In genomic region chr1:223776075-223776814, GRCh38 we compare ENCODE assay signal across 1 cellular context.
A peak's percentile ranks its signal among the peaks of the same experiment; 100 is the strongest.
TF ChIP-seq lines count a peak whose summit lies in the region.

No MANE protein-coding gene starts in this region.

TF ChIP-seq in K562, 482 proteins besides CTCF, POLR2A, EP300 and RAD21 (continued from another document and continues in another):
- TF ChIP-seq ZNF511 (CRISPR knock-in tag; IDR thresholded peaks at IDR 0.05) (no peak), ZNF57 (CRISPR knock-in tag; IDR thresholded peaks at IDR 0.05) (no peak), EZH2 (IDR thresholded peaks at IDR 0.05; ENCODE audit: borderline replicate concordance, low read depth, low read length) (no peak), HINFP (tag; conservative IDR thresholded peaks at IDR 0.05; ENCODE audit: low read depth) (0 out of 2 replicates have a peak, but pooled peaks have one; percentile 21), NONO (IDR thresholded peaks at IDR 0.05; ENCODE audit: low read depth in 2 of 2, low read length in 1 of 2) (no peak), FOXA1 (IDR thresholded peaks at IDR 0.05; ENCODE audit: borderline replicate concordance) (no peak), KDM2B (CRISPR knock-in tag; IDR thresholded peaks at IDR 0.05) (no peak), POLR2H (tag; IDR thresholded peaks at IDR 0.05; ENCODE audit: low read depth) (no peak), DACH1 (IDR thresholded peaks at IDR 0.05; ENCODE audit: partially characterized antibody) (peak; percentile 40), GABPB1 (CRISPR knock-in tag; IDR thresholded peaks at IDR 0.05) (peak; percentile 63), MXD1 (CRISPR knock-in tag; IDR thresholded peaks at IDR 0.05; ENCODE audit: borderline replicate concordance, poor library complexity, severe bottlenecking) (no peak), ATF4 (CRISPR knock-in tag; IDR thresholded peaks at IDR 0.05) (no peak), ZNF146 (CRISPR knock-in tag; IDR thresholded peaks at IDR 0.05; ENCODE audit: unreplicated experiment) (no peak), HMBOX1 (IDR thresholded peaks at IDR 0.05) (peak; percentile 67; the same call in 1 of the 2 replicates), RFX1 (IDR thresholded peaks at IDR 0.05) (no peak), ZFP91 (CRISPR knock-in tag; IDR thresholded peaks at IDR 0.05) (no peak), PTRF (tag; IDR thresholded peaks at IDR 0.05) (no peak), PKNOX1 (IDR thresholded peaks at IDR 0.05) (peak; percentile 16; the same call in 1 of the 2 replicates), DPF2 (IDR thresholded peaks at IDR 0.05) (peak; percentile 91), ATF2 (CRISPR knock-in tag; IDR thresholded peaks at IDR 0.05) (no peak), PHF20 (IDR thresholded peaks at IDR 0.05; ENCODE audit: partially characterized antibody) (no peak), NCOA6 (IDR thresholded peaks at IDR 0.05) (no peak), LARP7 (IDR thresholded peaks at IDR 0.05) (0 out of 2 replicates have a peak, but pooled peaks have one; percentile 82), HDAC6 (IDR thresholded peaks at IDR 0.05; ENCODE audit: low read depth, low read length) (no peak), CTCFL (IDR thresholded peaks at IDR 0.05; ENCODE audit: borderline replicate concordance, insufficient read depth, low read depth, low read length, poor library complexity, severe bottlenecking) (no peak), THAP7 (CRISPR knock-in tag; IDR thresholded peaks at IDR 0.05) (no peak), ZBTB17 (CRISPR knock-in tag; IDR thresholded peaks at IDR 0.05) (peak; percentile 82), SNRNP70 (optimal IDR thresholded peaks at IDR 0.05; ENCODE audit: low read depth, low read length) (no peak), LCOR (CRISPR knock-in tag; IDR thresholded peaks at IDR 0.05) (peak; percentile 68; the same call in 1 of the 2 replicates), ZBTB9 (CRISPR knock-in tag; IDR thresholded peaks at IDR 0.05) (0 out of 2 replicates have a peak, but pooled peaks have one; percentile 73), NFE2 (IDR thresholded peaks at IDR 0.05; ENCODE audit: low read depth) (peak; percentile 86), SOX6 (IDR thresholded peaks at IDR 0.05) (peak; percentile 88), TFAP4 (CRISPR knock-in tag; IDR thresholded peaks at IDR 0.05; ENCODE audit: borderline replicate concordance) (peak; percentile 76; the same call in 1 of the 2 replicates), RBFOX2 (IDR thresholded peaks at IDR 0.05; ENCODE audit: low read depth, low read length) (no peak), NR1H2 (CRISPR knock-in tag; IDR thresholded peaks at IDR 0.05) (no peak), CREM (IDR thresholded peaks at IDR 0.05; ENCODE audit: low read depth) (peak; percentile 62; the same call in 1 of the 2 replicates), RNF2 (IDR thresholded peaks at IDR 0.05) (peak; percentile 60; the same call in 1 of the 2 replicates), ETV6 (IDR thresholded peaks at IDR 0.05; ENCODE audit: borderline replicate concordance in 1 of 2, low read depth in 2 of 2, low read length in 1 of 2) (no peak), ETV6 (CRISPR knock-in tag; IDR thresholded peaks at IDR 0.05; ENCODE audit: borderline replicate concordance) (no peak), ZNF165 (CRISPR knock-in tag; IDR thresholded peaks at IDR 0.05; ENCODE audit: borderline replicate concordance) (no peak), NCOA4 (IDR thresholded peaks at IDR 0.05; ENCODE audit: partially characterized antibody) (no peak), NR3C1 (CRISPR knock-in tag; IDR thresholded peaks at IDR 0.05) (no peak), ZNF444 (CRISPR knock-in tag; IDR thresholded peaks at IDR 0.05) (no peak), STAT5A (IDR thresholded peaks at IDR 0.05; ENCODE audit: borderline replicate concordance, low read length) (no peak), MBD2 (IDR thresholded peaks at IDR 0.05; ENCODE audit: borderline replicate concordance, low read depth) (no peak; the same call in 1 of the 2 replicates), TAF9B (IDR thresholded peaks at IDR 0.05; ENCODE audit: partially characterized antibody) (no peak), MCM5 (IDR thresholded peaks at IDR 0.05; ENCODE audit: low read depth) (no peak), ZMIZ1 (IDR thresholded peaks at IDR 0.05; ENCODE audit: low read depth in 2 of 2, low read length in 2 of 2) (no peak)
